In genomic region chr15:84079885-84080777, GRCh38 we compare ENCODE assay signal across 8 cellular contexts.
DNase-seq lines count a peak whose midpoint lies in the region; ATAC-seq, FAIRE-seq and TF ChIP-seq lines count a peak whose summit lies in the region.

No MANE protein-coding gene starts in this region.

- no peaks in the 10 kb centered on the region for H3K36me3 Mint-ChIP-seq in activated T-helper 1 cell treated with anti-CD3 and anti-CD28 coated beads, Interleukin-12 subunit alpha, Interleukin-12 subunit beta, Interleukin-2, Interleukin-4 antibody, amounts not matched to agents 30 ng/mL and 10 ng/mL and 1 ng/mL, durations not matched to agents 14 hours and 24 hours and 36 hours (ENCODE audit: low read depth)

- H3K27me3 ChIP-seq in osteoblast (ENCODE audit: insufficient read depth, low read length) = peaks cover 3% of the 10 kb centered on the region
- peaks cover 56% of the 10 kb centered on the region for H3K27me3 ChIP-seq in upper lobe of right lung

- peaks cover 41% of the 10 kb centered on the region for H3K27me3 Mint-ChIP-seq in activated T-helper 1 cell treated with anti-CD3 and anti-CD28 coated beads, Interleukin-12 subunit alpha, Interleukin-12 subunit beta, Interleukin-2, Interleukin-4 antibody, amounts not matched to agents 30 ng/mL and 10 ng/mL and 1 ng/mL, durations not matched to agents 14 hours and 24 hours and 36 hours (ENCODE audit: insufficient read depth)

- no peak for FAIRE-seq in GM12892 (lab: Jason Lieb, UNC)

- H3K27ac ChIP-seq in osteoblast (ENCODE audit: low read depth, low read length) (no peak overlapping the region), upper lobe of right lung (no peak overlapping the region)

- DNase-seq in GM12892 (ENCODE audit: insufficient read length) (peak; percentile 41), NCI-H345 treated with DMSO at 0.1 percent for 48 hours (lab: John Stamatoyannopoulos, UW; ENCODE audit: unreplicated experiment) (peak; percentile 25), glomerular visceral epithelial cell (ENCODE audit: extremely low spot score) (peak; percentile 68), osteoblast (ENCODE audit: insufficient read length, low spot score, missing footprints) (peak; percentile 32), upper lobe of right lung (peak; percentile 68)
- DNase-seq in activated T-helper 1 cell treated with anti-CD3 and anti-CD28 coated beads, Interleukin-12 subunit alpha, Interleukin-12 subunit beta, Interleukin-2, Interleukin-4 antibody, amounts not matched to agents 30 ng/mL and 10 ng/mL and 1 ng/mL, durations not matched to agents 14 hours and 24 hours and 36 hours (ENCODE audit: low spot score) = peak; percentile 42

- peak overlapping the region; percentile 79 for H3K4me3 Mint-ChIP-seq in activated T-helper 1 cell treated with anti-CD3 and anti-CD28 coated beads, Interleukin-12 subunit alpha, Interleukin-12 subunit beta, Interleukin-2, Interleukin-4 antibody, amounts not matched to agents 30 ng/mL and 10 ng/mL and 1 ng/mL, durations not matched to agents 14 hours and 24 hours and 36 hours

- intact Hi-C loops in activated T-helper 1 cell treated with anti-CD3 and anti-CD28 coated beads, Interleukin-12 subunit alpha, Interleukin-12 subunit beta, Interleukin-2, Interleukin-4 antibody, amounts not matched to agents 30 ng/mL and 10 ng/mL and 1 ng/mL, durations not matched to agents 14 hours and 24 hours and 36 hours (cut with micrococcal nuclease) = no loop called here
- intact Hi-C loops in upper lobe of right lung (cut with DNase I) = no loop called here

- H3K4me1 Mint-ChIP-seq in activated T-helper 1 cell treated with anti-CD3 and anti-CD28 coated beads, Interleukin-12 subunit alpha, Interleukin-12 subunit beta, Interleukin-2, Interleukin-4 antibody, amounts not matched to agents 30 ng/mL and 10 ng/mL and 1 ng/mL, durations not matched to agents 14 hours and 24 hours and 36 hours (ENCODE audit: low read depth) = peaks cover 6% of the 10 kb centered on the region

- no peaks in the 10 kb centered on the region for H3K79me2 ChIP-seq in osteoblast (ENCODE audit: insufficient read depth, low read length)

- no peaks in the 10 kb centered on the region for H3K9me3 Mint-ChIP-seq in activated T-helper 1 cell treated with anti-CD3 and anti-CD28 coated beads, Interleukin-12 subunit alpha, Interleukin-12 subunit beta, Interleukin-2, Interleukin-4 antibody, amounts not matched to agents 30 ng/mL and 10 ng/mL and 1 ng/mL, durations not matched to agents 14 hours and 24 hours and 36 hours

- H3K27ac Mint-ChIP-seq in activated T-helper 1 cell treated with anti-CD3 and anti-CD28 coated beads, Interleukin-12 subunit alpha, Interleukin-12 subunit beta, Interleukin-2, Interleukin-4 antibody, amounts not matched to agents 30 ng/mL and 10 ng/mL and 1 ng/mL, durations not matched to agents 14 hours and 24 hours and 36 hours = no peak overlapping the region

- H3K4me1 ChIP-seq in osteoblast (ENCODE audit: insufficient read depth, low read length) (no peaks in the 10 kb centered on the region), upper lobe of right lung (peaks cover 3% of the 10 kb centered on the region)

- H3K36me3 ChIP-seq in osteoblast (ENCODE audit: insufficient read depth, low read length) (no peaks in the 10 kb centered on the region), upper lobe of right lung (no peaks in the 10 kb centered on the region)

- H3K4me3 ChIP-seq in osteoblast (ENCODE audit: insufficient read depth, low read length) (peak overlapping the region; percentile 63), upper lobe of right lung (peak overlapping the region; percentile 34)

- ATAC-seq in HG02852 (IDR thresholded peaks at IDR 0.05; ENCODE audit: unreplicated experiment) (peak; percentile 79), upper lobe of right lung (peak; percentile 62), GM18870 (IDR thresholded peaks at IDR 0.05; ENCODE audit: unreplicated experiment) (no peak)

- TF ChIP-seq CTCF in osteoblast (IDR thresholded peaks at IDR 0.05; ENCODE audit: extremely low read depth, low read depth, low read length) (no peak), upper lobe of right lung (IDR thresholded peaks at IDR 0.05) (no peak)

- H4K20me1 ChIP-seq in osteoblast (ENCODE audit: insufficient read depth, low read length) = no peaks in the 10 kb centered on the region

- no peak for TF ChIP-seq POLR2A in GM12892 (IDR thresholded peaks at IDR 0.05; ENCODE audit: low read depth, low read length)

- H3K9me3 ChIP-seq in osteoblast (ENCODE audit: low read depth, low read length) (no peaks in the 10 kb centered on the region), upper lobe of right lung (no peaks in the 10 kb centered on the region)

- H2AFZ ChIP-seq in osteoblast (ENCODE audit: low read length) = peak overlapping the region; percentile 59

- peak overlapping the region; percentile 68 for H3K4me2 ChIP-seq in osteoblast (ENCODE audit: insufficient read depth, low read length)
